ENCODE assay signal across 19 cellular contexts in genomic region chr22:43643362-43643761, GRCh38.
DNase-seq lines count a peak whose midpoint lies in the region; ATAC-seq lines count a peak whose summit lies in the region.
"Had no signal": no experiment of that assay in that cellular context is flagged by ENCODE, and none has a peak within 500 bp of the region (broad histone marks: within the 10 kb centered on the region; RNA-seq: fewer than 3 reads in every experiment).

No MANE protein-coding gene starts in this region.

- no peak for ATAC-seq in GM21367 (IDR thresholded peaks at IDR 0.05; ENCODE audit: unreplicated experiment)
- ATAC-seq: GM23338, T-cell had no signal

- DNase-seq in DMS153 (lab: John Stamatoyannopoulos, UW) (peak; percentile 13), DMS153 treated with DMSO at 0.1 percent for 48 hours (lab: John Stamatoyannopoulos, UW; ENCODE audit: unreplicated experiment) (no peak), NCI-H510A (lab: John Stamatoyannopoulos, UW) (peak; percentile 66), globus pallidus (ENCODE audit: low spot score) (peak; percentile 61), superior temporal gyrus (ENCODE audit: extremely low spot score) (peak; percentile 61)
- no peak for DNase-seq in activated CD8-positive, alpha-beta memory T cell treated with anti-CD3 and anti-CD28 coated beads for 24 hours
- no peak for DNase-seq in central memory CD4-positive, alpha-beta T cell
- DNase-seq: 8988T; activated naive CD4-positive, alpha-beta T cell treated with anti-CD3 and anti-CD28 coated beads, Interleukin-2, amount 10 ng/mL, durations not matched to agents 7 days and 5 days; Calu3; NCI-H1417 treated with DMSO at 0.1 percent for 48 hours; NCI-H524 treated with DMSO at 0.1 percent for 48 hours; pancreas; sigmoid colon; stimulated activated naive CD4-positive, alpha-beta T cell; T-cell; transverse colon had no signal

Comparison
In these comparisons a context has a peak if more than half of its experiments do, and no peak if none do; other contexts are left out.
1. DNase-seq: peak in DMS153 (single experiment), NCI-H510A (single experiment), globus pallidus (single experiment) and superior temporal gyrus (single experiment); none in DMS153 treated with DMSO at 0.1 percent for 48 hours (single experiment), activated CD8-positive, alpha-beta memory T cell treated with anti-CD3 and anti-CD28 coated beads for 24 hours (single experiment) and central memory CD4-positive, alpha-beta T cell (single experiment).